In the genomic region with DNA sequence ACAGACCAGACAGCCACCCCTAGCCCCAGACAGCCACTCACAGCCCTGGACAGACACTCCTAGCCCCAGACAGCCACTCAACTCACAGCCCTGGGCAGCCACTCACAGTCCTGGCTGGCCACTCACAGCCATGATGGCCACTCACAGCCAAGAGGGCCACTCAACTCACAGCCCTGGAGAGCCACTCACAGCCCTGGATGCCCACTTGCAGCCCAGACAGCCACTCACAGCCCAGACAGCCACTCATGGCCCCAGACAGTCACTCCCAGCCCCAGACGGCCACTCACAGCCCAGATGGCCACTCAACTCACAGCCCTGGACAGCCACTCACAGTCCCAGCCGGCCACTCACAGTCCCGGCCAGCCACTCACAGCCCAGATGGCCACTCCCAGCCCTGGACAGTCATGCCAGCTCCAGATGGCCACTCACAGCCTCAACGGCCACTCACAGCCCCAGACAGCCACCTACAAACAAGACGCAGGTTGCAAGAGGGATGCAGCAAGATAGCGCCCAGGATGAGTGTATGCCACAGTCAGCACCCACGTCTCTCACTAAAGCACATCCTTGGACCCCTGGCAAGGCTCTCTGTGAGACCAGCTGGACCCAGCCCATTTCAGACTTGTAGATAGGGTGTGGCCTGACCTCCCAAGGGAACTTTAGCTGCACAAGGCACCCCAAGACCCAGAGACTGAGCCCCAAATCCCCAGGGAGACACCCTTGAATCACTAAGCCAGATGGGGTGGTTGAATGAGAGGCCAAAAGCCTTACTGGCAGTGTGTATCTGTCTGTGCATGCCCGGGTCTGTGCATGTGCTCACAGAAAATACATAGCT, we compare ENCODE assay signal across 10 cellular contexts. TPM values are rescaled to one million over a fixed set of nuclear protein-coding genes. Genes with fewer than 3 reads are reported as not detected.
DNase-seq lines count a peak whose midpoint lies in the region; ATAC-seq and TF ChIP-seq lines count a peak whose summit lies in the region.
"Had no signal": no experiment of that assay in that cellular context is flagged by ENCODE, and none has a peak within 500 bp of the region (broad histone marks: within the 10 kb centered on the region; RNA-seq: fewer than 3 reads in every experiment).

No MANE protein-coding gene starts in this region.

- ATAC-seq in right lobe of liver = no peak
- no peak for ATAC-seq in activated naive CD8-positive, alpha-beta T cell treated with anti-CD3 and anti-CD28 coated beads, Interleukin-2, amount 50 U/mL, for 24 hours
- no peak for ATAC-seq in GM21619 (IDR thresholded peaks at IDR 0.05; ENCODE audit: unreplicated experiment)
- no peak for ATAC-seq in GM19463 (IDR thresholded peaks at IDR 0.05; ENCODE audit: unreplicated experiment)

- no peaks in the 10 kb centered on the region for H3K27me3 ChIP-seq in right lobe of liver

- intact Hi-C loops in right lobe of liver (cut with DNase I) = no loop called here

- no peak overlapping the region for H3K4me3 ChIP-seq in right lobe of liver

- no peaks in the 10 kb centered on the region for H3K9me3 ChIP-seq in right lobe of liver

- no peaks in the 10 kb centered on the region for H3K36me3 ChIP-seq in right lobe of liver

- TF ChIP-seq POLR2A in right lobe of liver (IDR thresholded peaks at IDR 0.05) = no peak

- H3K36me3 Mint-ChIP-seq in activated naive CD8-positive, alpha-beta T cell treated with anti-CD3 and anti-CD28 coated beads, Interleukin-2, amount 50 U/mL, for 24 hours (ENCODE audit: low read depth) = no peaks in the 10 kb centered on the region

- H3K27me3 Mint-ChIP-seq in activated naive CD8-positive, alpha-beta T cell treated with anti-CD3 and anti-CD28 coated beads, Interleukin-2, amount 50 U/mL, for 24 hours = peaks cover 8% of the 10 kb centered on the region
- H3K27me3 Mint-ChIP-seq: activated CD4-positive, alpha-beta T cell treated with anti-CD3 and anti-CD28 coated beads, Interleukin-2, amount 10 ng/mL, durations not matched to agents 24 days and 14 days had no signal

- H3K9me3 Mint-ChIP-seq in activated naive CD8-positive, alpha-beta T cell treated with anti-CD3 and anti-CD28 coated beads, Interleukin-2, amount 50 U/mL, for 24 hours = no peaks in the 10 kb centered on the region
- H3K9me3 Mint-ChIP-seq: activated CD4-positive, alpha-beta T cell treated with anti-CD3 and anti-CD28 coated beads, Interleukin-2, amount 10 ng/mL, durations not matched to agents 24 days and 14 days had no signal

- no peak overlapping the region for H3K27ac ChIP-seq in right lobe of liver

- DNase-seq in stimulated activated CD4-positive, alpha-beta T cell treated with anti-CD3 and anti-CD28 coated beads, Interleukin-15, amount 100 ng/mL, for 24 hours = peak; percentile 1
- no peak for DNase-seq in stimulated activated CD4-positive, alpha-beta T cell treated with anti-CD3 and anti-CD28 coated beads, Interleukin-4, amount 100 ng/mL, for 1 hour
- DNase-seq in amygdala (lab: John Stamatoyannopoulos, UW) (peak in 31 of 56 donors; percentile 23 to 86 (median 65)), right lobe of liver (peak in 2 of 3 donors; percentile 41 to 51), AG08395 (ENCODE audit: low spot score) (no peak)
- DNase-seq in activated naive CD8-positive, alpha-beta T cell treated with anti-CD3 and anti-CD28 coated beads, Interleukin-2, amount 50 U/mL, for 24 hours = no peak
- DNase-seq: activated CD4-positive, alpha-beta T cell treated with anti-CD3 and anti-CD28 coated beads, Interleukin-2, amount 10 ng/mL, durations not matched to agents 24 days and 14 days had no signal

- peaks cover 0 to 12% (median 6%) of the 10 kb centered on the region in 4 donors for H3K4me1 ChIP-seq in right lobe of liver

- H3K27ac Mint-ChIP-seq in activated naive CD8-positive, alpha-beta T cell treated with anti-CD3 and anti-CD28 coated beads, Interleukin-2, amount 50 U/mL, for 24 hours = no peak overlapping the region
- H3K27ac Mint-ChIP-seq: activated CD4-positive, alpha-beta T cell treated with anti-CD3 and anti-CD28 coated beads, Interleukin-2, amount 10 ng/mL, durations not matched to agents 24 days and 14 days had no signal

- H3K4me3 Mint-ChIP-seq in activated naive CD8-positive, alpha-beta T cell treated with anti-CD3 and anti-CD28 coated beads, Interleukin-2, amount 50 U/mL, for 24 hours = no peak overlapping the region
- H3K4me3 Mint-ChIP-seq: activated CD4-positive, alpha-beta T cell treated with anti-CD3 and anti-CD28 coated beads, Interleukin-2, amount 10 ng/mL, durations not matched to agents 24 days and 14 days had no signal

- 84% methylated on average over 3 of the region's 8 CpGs for WGBS in right lobe of liver (ENCODE audit: insufficient coverage, low coverage, low lambda C conversion rate, missing lambda C conversion rate)

- peaks cover 17% of the 10 kb centered on the region for H3K4me1 Mint-ChIP-seq in activated naive CD8-positive, alpha-beta T cell treated with anti-CD3 and anti-CD28 coated beads, Interleukin-2, amount 50 U/mL, for 24 hours

- no peak for TF ChIP-seq CTCF in right lobe of liver (IDR thresholded peaks at IDR 0.05)

RNA-seq across cellular contexts. Expression of a gene that starts 22.5 kb away (rescaled TPM):
- 1 to 10 TPM in 5 of 6 experiments, under 1 TPM in 1; 0.56 to 5.1 (median 2.8) TPM for total RNA-seq in right lobe of liver
- total RNA-seq: activated CD4-positive, alpha-beta T cell treated with anti-CD3 and anti-CD28 coated beads, Interleukin-2, amount 10 ng/mL, durations not matched to agents 24 days and 14 days; M059J had no signal

Comparison
In these comparisons a context has a peak if more than half of its experiments do, and no peak if none do; other contexts are left out.
1. DNase-seq: peak in stimulated activated CD4-positive, alpha-beta T cell treated with anti-CD3 and anti-CD28 coated beads, Interleukin-15, amount 100 ng/mL, for 24 hours (single experiment), amygdala (31 of 56) and right lobe of liver (2 of 3); none in stimulated activated CD4-positive, alpha-beta T cell treated with anti-CD3 and anti-CD28 coated beads, Interleukin-4, amount 100 ng/mL, for 1 hour (single experiment), AG08395 (single experiment) and activated naive CD8-positive, alpha-beta T cell treated with anti-CD3 and anti-CD28 coated beads, Interleukin-2, amount 50 U/mL, for 24 hours (single experiment).